In the genomic region with DNA sequence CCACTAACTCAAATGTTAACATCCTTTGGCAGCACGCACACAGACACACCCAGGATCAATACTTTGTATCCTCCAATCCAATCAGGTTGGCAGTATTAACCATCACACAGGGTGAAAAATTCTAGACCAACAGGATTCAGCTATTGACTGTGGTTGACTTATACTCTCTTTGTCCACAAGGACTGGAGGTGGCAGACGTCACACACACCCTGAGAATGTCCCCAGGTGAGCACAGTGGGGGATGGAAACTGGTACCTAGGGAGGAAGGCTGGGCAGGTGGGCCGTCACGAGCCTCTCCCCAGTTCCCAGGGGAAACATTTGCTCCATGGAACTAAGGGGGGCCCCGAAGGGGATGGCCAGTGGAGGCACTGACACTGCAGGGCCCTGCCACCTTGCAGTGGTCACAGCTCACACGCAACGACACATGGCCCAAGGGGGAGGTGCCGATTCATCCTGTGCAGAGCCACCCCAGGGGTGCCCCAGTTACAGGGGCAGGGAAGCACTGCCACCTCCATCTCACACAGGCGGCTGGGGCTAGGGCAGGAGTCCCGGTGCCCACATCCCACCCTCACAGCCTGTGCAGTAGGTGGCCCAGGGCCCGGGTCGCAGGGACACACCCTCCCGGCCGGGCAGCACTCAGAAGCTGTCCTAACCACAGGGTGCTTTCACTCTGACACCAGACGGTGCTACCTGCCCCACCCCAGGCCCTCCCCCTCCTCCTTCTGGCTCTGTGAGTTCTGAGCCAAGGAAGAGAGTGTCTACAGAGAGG, we compare ENCODE assay signal across 1 cellular context.
A peak's percentile ranks its signal among the peaks of the same experiment; 100 is the strongest.
TF ChIP-seq lines count a peak whose summit lies in the region.

No MANE protein-coding gene starts in this region.

TF ChIP-seq in HEK293, 187 proteins besides CTCF, POLR2A, EP300 and RAD21 (continued from another document):
- TF ChIP-seq KLF1 (tag by site-specific recombination; IDR thresholded peaks at IDR 0.05) (peak; percentile 28; the same call in 1 of the 2 replicates), GLIS1 (tag by site-specific recombination; IDR thresholded peaks at IDR 0.05) (peak; percentile 22; the same call in 1 of the 2 replicates), ZNF639 (tag by site-specific recombination; IDR thresholded peaks at IDR 0.05) (no peak), TSHZ1 (tag by site-specific recombination; IDR thresholded peaks at IDR 0.05; ENCODE audit: borderline replicate concordance) (no peak)
